Comparison of ENCODE assay signal across 24 cellular contexts in genomic region chr19:45560686-45561085, GRCh38. TPM values are rescaled to one million over a fixed set of nuclear protein-coding genes. Genes with fewer than 3 reads are reported as not detected.
A peak's percentile ranks its signal among the peaks of the same experiment; 100 is the strongest.
DNase-seq lines count a peak whose midpoint lies in the region; ATAC-seq and TF ChIP-seq lines count a peak whose summit lies in the region.
"Had no signal": no experiment of that assay in that cellular context is flagged by ENCODE, and none has a peak within 500 bp of the region (broad histone marks: within the 10 kb centered on the region; RNA-seq: fewer than 3 reads in every experiment).

No MANE protein-coding gene starts in this region.

- no peaks in the 10 kb centered on the region for H3K36me3 ChIP-seq in CD4-positive, CD25-positive, alpha-beta regulatory T cell (ENCODE audit: control insufficient read depth, insufficient read depth, low read length)
- H3K36me3 ChIP-seq in Caco-2 (ENCODE audit: control insufficient read depth, insufficient read depth, low read length): peaks cover 2% of the 10 kb centered on the region; the same call in 1 of the 2 replicates
- H3K36me3 ChIP-seq in upper lobe of right lung: no peaks in the 10 kb centered on the region
- H3K36me3 ChIP-seq: HAP-1, SJCRH30 had no signal

- no peak overlapping the region for H3K4me3 ChIP-seq in CD4-positive, CD25-positive, alpha-beta regulatory T cell (ENCODE audit: low read depth, low read length)
- H3K4me3 ChIP-seq in Caco-2 (ENCODE audit: low read depth, low read length): no peak overlapping the region
- no peak overlapping the region for H3K4me3 ChIP-seq in upper lobe of right lung
- H3K4me3 ChIP-seq: HAP-1, SJCRH30 had no signal

- H3K4me1 ChIP-seq in CD4-positive, CD25-positive, alpha-beta regulatory T cell (ENCODE audit: control insufficient read depth, insufficient read depth, low read length, poor library complexity, severe bottlenecking): peaks cover 9% of the 10 kb centered on the region
- H3K4me1 ChIP-seq in Caco-2 (no peaks in the 10 kb centered on the region), upper lobe of right lung (no peaks in the 10 kb centered on the region)
- H3K4me1 ChIP-seq: HAP-1 had no signal

- CTCF ChIA-PET in Caco-2 (lab: Charles Lee): no interaction called here

- DNase-seq in CD4-positive, CD25-positive, alpha-beta regulatory T cell: no peak
- DNase-seq in Caco-2 (no peak), NCI-H345 (lab: John Stamatoyannopoulos, UW) (no peak), hypothalamus (lab: John Stamatoyannopoulos, UW) (no peak), upper lobe of right lung (no peak)
- no peak for DNase-seq in naive thymus-derived CD8-positive, alpha-beta T cell
- DNase-seq: ACHN, COR-L47, DMS153, GDM1, Karpas-422, NCI-H1417 treated with DMSO at 0.1 percent for 48 hours, NCI-H187 treated with DMSO at 0.1 percent for 48 hours, NCI-H2227 treated with DMSO at 0.1 percent for 48 hours, NCI-H524, NCI-H82, SJCRH30 had no signal

- H3K27ac Mint-ChIP-seq in CD4-positive, CD25-positive, alpha-beta regulatory T cell: peak overlapping the region; percentile 70 to 87 (median 84)
- H3K27ac Mint-ChIP-seq in Caco-2 (ENCODE audit: unreplicated experiment): peak overlapping the region; percentile 3
- peak overlapping the region in 8 of 10 donors; percentile 20 to 96 (median 70) for H3K27ac Mint-ChIP-seq in naive thymus-derived CD8-positive, alpha-beta T cell

- H3K9me3 ChIP-seq in CD4-positive, CD25-positive, alpha-beta regulatory T cell (ENCODE audit: control insufficient read depth in 2 of 2, low read length in 2 of 2): no peaks in the 10 kb centered on the region
- H3K9me3 ChIP-seq in Caco-2 (no peaks in the 10 kb centered on the region), upper lobe of right lung (no peaks in the 10 kb centered on the region)
- H3K9me3 ChIP-seq: HAP-1, SJCRH30 had no signal

- no peak for ATAC-seq in CD4-positive, CD25-positive, alpha-beta regulatory T cell (ENCODE audit: low read depth in 2 of 2)
- ATAC-seq in naive thymus-derived CD8-positive, alpha-beta T cell: no peak
- ATAC-seq in upper lobe of right lung: no peak

- TF ChIP-seq CTCF in Caco-2 (IDR thresholded peaks at IDR 0.05; ENCODE audit: insufficient read depth in 1 of 2, low read depth in 1 of 2, low read length in 1 of 2, severe bottlenecking in 1 of 2, unreplicated experiment in 1 of 2) (no peak), VCaP (conservative IDR thresholded peaks at IDR 0.05) (no peak), upper lobe of right lung (IDR thresholded peaks at IDR 0.05) (no peak)

- peak overlapping the region in 1 of 4 donors; percentile 59 for H3K4me3 Mint-ChIP-seq in CD4-positive, CD25-positive, alpha-beta regulatory T cell
- H3K4me3 Mint-ChIP-seq in Caco-2 (ENCODE audit: unreplicated experiment): no peak overlapping the region
- peak overlapping the region in 2 of 10 donors; percentile 66 to 78 for H3K4me3 Mint-ChIP-seq in naive thymus-derived CD8-positive, alpha-beta T cell
- H3K4me3 Mint-ChIP-seq: CD14-positive monocyte had no signal

- BruUV-seq in Caco-2 (replicated peaks; lab: Mats Ljungman, UMichigan): no TSS peak

- H3K27ac ChIP-seq in CD4-positive, CD25-positive, alpha-beta regulatory T cell (ENCODE audit: insufficient read depth, low read length, poor library complexity, severe bottlenecking): no peak overlapping the region
- peak overlapping the region; percentile 57 for H3K27ac ChIP-seq in VCaP
- no peak overlapping the region for H3K27ac ChIP-seq in upper lobe of right lung
- H3K27ac ChIP-seq: SJCRH30 had no signal

- H3K4me1 Mint-ChIP-seq in CD4-positive, CD25-positive, alpha-beta regulatory T cell: peaks cover 5 to 57% (median 20%) of the 10 kb centered on the region in 4 donors
- peaks cover 14% of the 10 kb centered on the region for H3K4me1 Mint-ChIP-seq in Caco-2 (ENCODE audit: low read depth, unreplicated experiment)
- peaks cover 23 to 71% (median 62%) of the 10 kb centered on the region in 4 donors for H3K4me1 Mint-ChIP-seq in naive thymus-derived CD8-positive, alpha-beta T cell

- H3K9me3 Mint-ChIP-seq in CD4-positive, CD25-positive, alpha-beta regulatory T cell: no peaks in the 10 kb centered on the region
- H3K9me3 Mint-ChIP-seq in Caco-2 (ENCODE audit: unreplicated experiment): no peaks in the 10 kb centered on the region
- H3K9me3 Mint-ChIP-seq in naive thymus-derived CD8-positive, alpha-beta T cell: no peaks in the 10 kb centered on the region
- H3K9me3 Mint-ChIP-seq: IgD-negative memory B cell had no signal

- no peaks in the 10 kb centered on the region for H3K27me3 Mint-ChIP-seq in CD4-positive, CD25-positive, alpha-beta regulatory T cell
- H3K27me3 Mint-ChIP-seq in Caco-2 (ENCODE audit: insufficient read depth, unreplicated experiment): no peaks in the 10 kb centered on the region
- H3K27me3 Mint-ChIP-seq in naive thymus-derived CD8-positive, alpha-beta T cell: no peaks in the 10 kb centered on the region
- H3K27me3 Mint-ChIP-seq: IgD-negative memory B cell had no signal

- H3K27me3 ChIP-seq in CD4-positive, CD25-positive, alpha-beta regulatory T cell (ENCODE audit: control insufficient read depth, insufficient read depth, low read length): no peaks in the 10 kb centered on the region
- H3K27me3 ChIP-seq in Caco-2 (replicated peaks; ENCODE audit: control insufficient read depth, insufficient read depth, low read length) (no peaks in the 10 kb centered on the region), upper lobe of right lung (no peaks in the 10 kb centered on the region)
- H3K27me3 ChIP-seq: SJCRH30 had no signal

- POLR2A ChIA-PET in Caco-2 (lab: Charles Lee): no interaction called here
- POLR2A ChIA-PET in naive thymus-derived CD8-positive, alpha-beta T cell (lab: Charles Lee): no interaction called here

- intact Hi-C loops in Caco-2 (cut with micrococcal nuclease; ENCODE audit: unreplicated experiment): no loop called here
- intact Hi-C loops in upper lobe of right lung (cut with DNase I): no loop called here

- no peaks in the 10 kb centered on the region for H3K36me3 Mint-ChIP-seq in CD4-positive, CD25-positive, alpha-beta regulatory T cell
- peaks cover 7% of the 10 kb centered on the region for H3K36me3 Mint-ChIP-seq in Caco-2 (ENCODE audit: insufficient read depth, unreplicated experiment)
- peaks cover 0 to 2% (median 2%) of the 10 kb centered on the region in 3 donors for H3K36me3 Mint-ChIP-seq in naive thymus-derived CD8-positive, alpha-beta T cell

RNA-seq across cellular contexts. Expression of gene OPA3, which starts 23.9 kb away (rescaled TPM):
- 7.3 TPM for total RNA-seq in CD4-positive, CD25-positive, alpha-beta regulatory T cell
- polyA plus RNA-seq in CD4-positive, CD25-positive, alpha-beta regulatory T cell: 1 to 10 TPM; 4.7 to 8.2 (median 5.9) TPM
- total RNA-seq in Caco-2 (2022) (16.9 and 17.7 TPM in 2 replicates), upper lobe of right lung (13.0 TPM)
- total RNA-seq in naive thymus-derived CD8-positive, alpha-beta T cell: 10 to 100 TPM in 1 of 2 experiments, 1 to 10 TPM in 1; 8.8 to 10.6 TPM
- 10 to 100 TPM in 2 of 3 donors, 1 to 10 TPM in 1; 7.5 to 25.3 (median 13.2) TPM for polyA plus RNA-seq in naive thymus-derived CD8-positive, alpha-beta T cell

RNA-seq across cellular contexts. Expression of gene GPR4, which starts 41.3 kb away (rescaled TPM):
- not detected for total RNA-seq in CD4-positive, CD25-positive, alpha-beta regulatory T cell
- not detected for polyA plus RNA-seq in CD4-positive, CD25-positive, alpha-beta regulatory T cell
- total RNA-seq in Caco-2 (2022) (not detected in 2 replicates), upper lobe of right lung (18.5 TPM)
- total RNA-seq in naive thymus-derived CD8-positive, alpha-beta T cell: not detected
- polyA plus RNA-seq in naive thymus-derived CD8-positive, alpha-beta T cell: not detected
- total RNA-seq: Daoy, MCF 10A, RPMI7951 had no signal
- polyA plus RNA-seq: CD14-positive monocyte, IgD-negative memory B cell had no signal

RNA-seq across cellular contexts. Expression of gene VASP, which starts 53.4 kb away (rescaled TPM):
- 115 TPM for total RNA-seq in CD4-positive, CD25-positive, alpha-beta regulatory T cell
- 10 to 100 TPM; 40.3 to 53.2 (median 50.4) TPM for polyA plus RNA-seq in CD4-positive, CD25-positive, alpha-beta regulatory T cell
- total RNA-seq in Caco-2 (2022) (72.4 and 83.1 TPM in 2 replicates), upper lobe of right lung (155 TPM)
- 10 to 100 TPM; 72.0 to 72.1 TPM for total RNA-seq in naive thymus-derived CD8-positive, alpha-beta T cell
- polyA plus RNA-seq in naive thymus-derived CD8-positive, alpha-beta T cell: 10 to 100 TPM; 39.9 to 49.6 (median 49.0) TPM

Comparison
In these comparisons a context has a peak if more than half of its experiments do, and no peak if none do; other contexts are left out.
1. H3K27ac Mint-ChIP-seq: peak in every context shown above with its lines; median percentile 84 in CD4-positive, CD25-positive, alpha-beta regulatory T cell; 70 in naive thymus-derived CD8-positive, alpha-beta T cell; 3 in Caco-2.
2. RNA of gene GPR4, which starts 41.3 kb away (total RNA-seq): 18.5 TPM in upper lobe of right lung (single experiment); not detected in naive thymus-derived CD8-positive, alpha-beta T cell, not detected in Caco-2 and not detected in CD4-positive, CD25-positive, alpha-beta regulatory T cell (single experiment); every median in the first group is over 10 times any median in the second.